ENCODE assay signal across 8 cellular contexts in the genomic region with DNA sequence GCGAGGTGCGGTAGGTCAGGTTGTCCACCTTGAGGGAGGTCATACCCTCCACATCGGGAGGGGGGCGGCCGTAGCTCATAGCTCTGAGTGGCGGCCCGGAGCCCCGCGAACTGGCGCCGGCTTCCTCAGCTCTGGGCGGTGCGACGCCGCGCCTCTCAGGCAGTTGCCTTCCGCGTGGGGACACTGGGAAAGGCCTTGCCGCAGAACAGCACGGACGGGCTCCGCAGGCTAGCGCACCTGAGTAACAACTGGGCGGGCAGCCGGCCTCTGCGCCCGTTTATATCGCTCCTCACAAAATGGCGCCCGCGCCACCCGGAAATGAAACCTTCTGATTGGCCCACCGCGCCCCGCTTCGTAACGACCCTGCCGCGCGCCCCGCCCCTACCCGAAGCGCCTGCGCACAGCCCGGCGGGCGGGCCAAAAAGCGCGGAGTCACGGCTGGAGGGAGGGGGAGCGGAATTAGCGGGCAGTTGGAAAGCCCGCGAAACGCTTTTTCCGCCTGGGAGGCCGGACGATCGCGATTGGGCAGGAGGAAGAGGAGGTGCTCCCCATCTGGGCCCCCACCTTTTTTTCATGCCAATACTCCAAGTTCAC.
DNase-seq lines count a peak whose midpoint lies in the region; ATAC-seq lines count a peak whose summit lies in the region.

A gene with protein sequence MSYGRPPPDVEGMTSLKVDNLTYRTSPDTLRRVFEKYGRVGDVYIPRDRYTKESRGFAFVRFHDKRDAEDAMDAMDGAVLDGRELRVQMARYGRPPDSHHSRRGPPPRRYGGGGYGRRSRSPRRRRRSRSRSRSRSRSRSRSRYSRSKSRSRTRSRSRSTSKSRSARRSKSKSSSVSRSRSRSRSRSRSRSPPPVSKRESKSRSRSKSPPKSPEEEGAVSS (minus strand): TSS at position 250 of the 594 bp plus-strand sequence. CDS start 171 bp downstream, at position 79.

- peak; percentile 99 for DNase-seq in AG08396 (ENCODE audit: low spot score)
- DNase-seq in NCI-H345 treated with DMSO at 0.1 percent for 48 hours (lab: John Stamatoyannopoulos, UW; ENCODE audit: unreplicated experiment) = peak; percentile 99
- peak; percentile 97 to 99 (median 97) for DNase-seq in activated CD4-positive, CD25-positive, alpha-beta regulatory T cell (lab: John Stamatoyannopoulos, UW)
- DNase-seq in central memory CD4-positive, alpha-beta T cell = peak; percentile 100
- DNase-seq in inferior parietal cortex (ENCODE audit: extremely low spot score) = peak; percentile 98
- peak; percentile 95 to 97 for DNase-seq in stimulated activated CD4-positive, alpha-beta T cell treated with anti-CD3 and anti-CD28 coated beads, Interleukin-12 subunit alpha, Interleukin-12 subunit beta, amount 100 ng/mL, for 24 hours (ENCODE audit: low read depth in 2 of 2)

- ATAC-seq in GM19023 (IDR thresholded peaks at IDR 0.05; ENCODE audit: unreplicated experiment) (peak; percentile 66), HG03280 (IDR thresholded peaks at IDR 0.05; ENCODE audit: unreplicated experiment) (peak; percentile 68)

Comparison
In these comparisons a context has a peak if more than half of its experiments do, and no peak if none do; other contexts are left out.
1. Peak in every context shown above with its lines: DNase-seq and ATAC-seq.